13 cellular contexts compared by ENCODE assay signal in the genomic region with DNA sequence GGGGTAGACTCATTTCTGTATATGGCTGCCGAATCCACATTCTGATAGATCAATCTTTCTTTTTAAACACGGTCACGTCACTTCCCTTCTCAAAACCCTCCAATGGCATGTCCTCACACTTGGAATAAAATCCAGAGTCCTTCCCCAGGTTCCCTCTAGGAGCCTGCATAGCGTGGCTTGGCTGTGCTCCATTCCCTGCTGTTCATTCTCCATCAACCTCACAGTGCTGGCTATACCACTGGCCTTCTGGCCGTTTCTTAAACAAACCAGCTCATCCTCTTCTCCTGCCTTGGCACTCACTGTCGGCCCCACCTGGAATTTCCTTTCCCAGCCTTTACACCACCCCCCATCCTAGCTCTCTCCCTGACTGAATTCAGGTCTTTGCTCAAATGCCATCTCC.
DNase-seq lines count a peak whose midpoint lies in the region; ATAC-seq and TF ChIP-seq lines count a peak whose summit lies in the region.
"Had no signal": no experiment of that assay in that cellular context is flagged by ENCODE, and none has a peak within 500 bp of the region (broad histone marks: within the 10 kb centered on the region; RNA-seq: fewer than 3 reads in every experiment).

No MANE protein-coding gene starts in this region.

- DNase-seq in stimulated activated naive CD8-positive, alpha-beta T cell treated with anti-CD3 and anti-CD28 coated beads, Interleukin-15, Interleukin-2, amounts not matched to agents 100 U/mL and 50 U/mL, for 24 hours = no peak
- DNase-seq in islet precursor cell (peak; percentile 62), OCI-M1 (lab: John Stamatoyannopoulos, UW) (no peak), NCI-H2171 (lab: John Stamatoyannopoulos, UW) (no peak), NCI-H1417 treated with DMSO at 0.1 percent for 48 hours (lab: John Stamatoyannopoulos, UW) (no peak)
- DNase-seq: activated CD4-positive, CD25-positive, alpha-beta regulatory T cell; activated gamma-delta T cell; NCI-H524; nephron progenitor cell; SIG-M5 had no signal

- H3K4me3 Mint-ChIP-seq in stimulated activated naive CD8-positive, alpha-beta T cell treated with anti-CD3 and anti-CD28 coated beads, Interleukin-15, Interleukin-2, amounts not matched to agents 100 ng/mL and 50 ng/mL, for 24 hours = no peak overlapping the region
- H3K4me3 Mint-ChIP-seq in activated T-helper 17 cell treated with anti-CD3 and anti-CD28 coated beads, Interleukin-2, amount 50 U/mL, for 72 hours = no peak overlapping the region
- H3K4me3 Mint-ChIP-seq: nephron progenitor cell had no signal

- H3K27me3 Mint-ChIP-seq in stimulated activated naive CD8-positive, alpha-beta T cell treated with anti-CD3 and anti-CD28 coated beads, Interleukin-15, Interleukin-2, amounts not matched to agents 100 ng/mL and 50 ng/mL, for 24 hours = no peaks in the 10 kb centered on the region
- no peaks in the 10 kb centered on the region for H3K27me3 Mint-ChIP-seq in activated T-helper 17 cell treated with anti-CD3 and anti-CD28 coated beads, Interleukin-2, amount 50 U/mL, for 72 hours

- no peak for TF ChIP-seq CTCF in VCaP (conservative IDR thresholded peaks at IDR 0.05)

- peaks cover 28% of the 10 kb centered on the region for H3K4me1 Mint-ChIP-seq in stimulated activated naive CD8-positive, alpha-beta T cell treated with anti-CD3 and anti-CD28 coated beads, Interleukin-15, Interleukin-2, amounts not matched to agents 100 ng/mL and 50 ng/mL, for 24 hours (ENCODE audit: low read depth)
- peaks cover 9% of the 10 kb centered on the region for H3K4me1 Mint-ChIP-seq in activated T-helper 17 cell treated with anti-CD3 and anti-CD28 coated beads, Interleukin-2, amount 50 U/mL, for 72 hours

- H3K27ac ChIP-seq in VCaP = peak overlapping the region; percentile 88

- H3K27ac Mint-ChIP-seq in stimulated activated naive CD8-positive, alpha-beta T cell treated with anti-CD3 and anti-CD28 coated beads, Interleukin-15, Interleukin-2, amounts not matched to agents 100 ng/mL and 50 ng/mL, for 24 hours = peak overlapping the region; percentile 49
- H3K27ac Mint-ChIP-seq in activated T-helper 17 cell treated with anti-CD3 and anti-CD28 coated beads, Interleukin-2, amount 50 U/mL, for 72 hours = no peak overlapping the region
- H3K27ac Mint-ChIP-seq: nephron progenitor cell had no signal

- H3K36me3 Mint-ChIP-seq in stimulated activated naive CD8-positive, alpha-beta T cell treated with anti-CD3 and anti-CD28 coated beads, Interleukin-15, Interleukin-2, amounts not matched to agents 100 ng/mL and 50 ng/mL, for 24 hours (ENCODE audit: low read depth) = no peaks in the 10 kb centered on the region
- H3K36me3 Mint-ChIP-seq in activated T-helper 17 cell treated with anti-CD3 and anti-CD28 coated beads, Interleukin-2, amount 50 U/mL, for 72 hours (ENCODE audit: low read depth) = no peaks in the 10 kb centered on the region

- no peak for ATAC-seq in stimulated activated naive CD8-positive, alpha-beta T cell treated with anti-CD3 and anti-CD28 coated beads, Interleukin-15, Interleukin-2, amounts not matched to agents 100 U/mL and 50 U/mL, for 24 hours
- no peak for ATAC-seq in activated T-helper 17 cell treated with anti-CD3 and anti-CD28 coated beads, Interleukin-2, amount 50 U/mL, for 72 hours (replicated peaks)

- H3K9me3 Mint-ChIP-seq in stimulated activated naive CD8-positive, alpha-beta T cell treated with anti-CD3 and anti-CD28 coated beads, Interleukin-15, Interleukin-2, amounts not matched to agents 100 ng/mL and 50 ng/mL, for 24 hours = no peaks in the 10 kb centered on the region
- no peaks in the 10 kb centered on the region for H3K9me3 Mint-ChIP-seq in activated T-helper 17 cell treated with anti-CD3 and anti-CD28 coated beads, Interleukin-2, amount 50 U/mL, for 72 hours
- H3K9me3 Mint-ChIP-seq: nephron progenitor cell had no signal
